26 cellular contexts compared by ENCODE assay signal in genomic region chr2:406876-407275, GRCh38.
A peak's percentile ranks its signal among the peaks of the same experiment; 100 is the strongest.
DNase-seq lines count a peak whose midpoint lies in the region; ATAC-seq, FAIRE-seq and TF ChIP-seq lines count a peak whose summit lies in the region.
"Had no signal": no experiment of that assay in that cellular context is flagged by ENCODE, and none has a peak within 500 bp of the region (broad histone marks: within the 10 kb centered on the region; RNA-seq: fewer than 3 reads in every experiment).

No MANE protein-coding gene starts in this region.

- H3K4ac ChIP-seq in H9 (ENCODE audit: low read depth, low read length): no peak overlapping the region

- H3K27me3 Mint-ChIP-seq in H9 (ENCODE audit: low read depth): peaks cover 7% of the 10 kb centered on the region
- H3K27me3 Mint-ChIP-seq in natural killer cell treated with Interleukin-12 subunit alpha and Interleukin-12 subunit beta and Interleukin-15 and Interleukin-18, amount 100 ng/mL, for 72 hours: peaks cover 2 to 12% of the 10 kb centered on the region in 2 donors
- H3K27me3 Mint-ChIP-seq: B cell had no signal

- H3K9me3 ChIP-seq in H9 (ENCODE audit: control insufficient read depth, low read depth, low read length) (peaks cover 4% of the 10 kb centered on the region), mucosa of descending colon (no peaks in the 10 kb centered on the region)
- H3K9me3 ChIP-seq: MG63 had no signal

- no peak overlapping the region for H2BK20ac ChIP-seq in H9 (ENCODE audit: low read depth, low read length, poor library complexity, severe bottlenecking)

- H3K27me3 ChIP-seq in H9 (ENCODE audit: insufficient read depth, low read length): no peaks in the 10 kb centered on the region
- H3K27me3 ChIP-seq: MG63, Peyer's patch had no signal

- peak; percentile 4 for DNase-seq in H9
- DNase-seq in NCI-H2081 treated with DMSO at 0.1 percent for 48 hours (lab: John Stamatoyannopoulos, UW): peak; percentile 7
- DNase-seq in RPMI8226: peak; percentile 17
- DNase-seq in mucosa of descending colon: no peak
- no peak for DNase-seq in SKM-1 treated with dmso at 0.1 percent for 144 hours (lab: John Stamatoyannopoulos, UW; ENCODE audit: unreplicated experiment)
- DNase-seq in HTR-8/SVneo (ENCODE audit: insufficient read length, low spot score): no peak
- DNase-seq in natural killer cell treated with Interleukin-12 subunit alpha and Interleukin-12 subunit beta and Interleukin-15 and Interleukin-18, amount 100 ng/mL, for 72 hours (ENCODE audit: low spot score): no peak
- DNase-seq: DMS 273 treated with DMSO at 0.1 percent for 48 hours, DND-41, GM23248, H7, KG1, MG63, NCI-H1105 treated with DMSO at 0.1 percent for 48 hours, NCI-H187, NCI-H2107, NCI-H524, Peyer's patch, SIG-M5, SW 1271 had no signal

- no peak overlapping the region for H3K27ac ChIP-seq in H9 (ENCODE audit: insufficient read length, low read depth, low read length)
- H3K27ac ChIP-seq: C4-2B, GM23248, Peyer's patch, SK-N-MC had no signal

- H2BK12ac ChIP-seq in H9 (ENCODE audit: insufficient read length, low read depth, low read length): no peak overlapping the region

- no peak overlapping the region for H3K56ac ChIP-seq in H9 (ENCODE audit: insufficient read length, low read depth, low read length)

- H3T11ph ChIP-seq in H9 (ENCODE audit: low read length): no peak overlapping the region

- peaks cover 7 to 23% of the 10 kb centered on the region in 2 experiments for H3K9me3 Mint-ChIP-seq in H9
- H3K9me3 Mint-ChIP-seq in natural killer cell treated with Interleukin-12 subunit alpha and Interleukin-12 subunit beta and Interleukin-15 and Interleukin-18, amount 100 ng/mL, for 72 hours: peaks cover 15% of the 10 kb centered on the region

- no peaks in the 10 kb centered on the region for H3K36me3 ChIP-seq in mucosa of descending colon (ENCODE audit: low read depth)
- H3K36me3 ChIP-seq: MG63, Peyer's patch had no signal

- no peak overlapping the region for H3K23ac ChIP-seq in H9 (ENCODE audit: insufficient read length, low read depth, low read length)

- no peak overlapping the region for H3K18ac ChIP-seq in H9 (ENCODE audit: insufficient read length, low read depth, low read length)

- H4K91ac ChIP-seq in H9 (ENCODE audit: insufficient read length, low read depth, low read length): no peak overlapping the region

- H2BK5ac ChIP-seq in H9 (ENCODE audit: insufficient read length, low read length): no peak overlapping the region

- no peak overlapping the region for H3K9ac ChIP-seq in H9 (ENCODE audit: extremely low read depth, insufficient read length, low read length)
- H3K9ac ChIP-seq: GM23248 had no signal

- H3K4me3 Mint-ChIP-seq in H9: no peak overlapping the region
- no peak overlapping the region for H3K4me3 Mint-ChIP-seq in natural killer cell treated with Interleukin-12 subunit alpha and Interleukin-12 subunit beta and Interleukin-15 and Interleukin-18, amount 100 ng/mL, for 72 hours
- H3K4me3 Mint-ChIP-seq: B cell; CD8-positive, alpha-beta T cell had no signal

- H3K27ac Mint-ChIP-seq in H9: no peak overlapping the region
- H3K27ac Mint-ChIP-seq in natural killer cell treated with Interleukin-12 subunit alpha and Interleukin-12 subunit beta and Interleukin-15 and Interleukin-18, amount 100 ng/mL, for 72 hours: no peak overlapping the region
- H3K27ac Mint-ChIP-seq: B cell; CD8-positive, alpha-beta T cell had no signal

- WGBS in H9 (ENCODE audit: extremely low coverage, insufficient read length, low lambda C conversion rate): no CpG with 5 or more reads among the region's 4 CpGs

- H3K23me2 ChIP-seq in H9 (ENCODE audit: insufficient read length, low read depth, low read length, poor library complexity, severe bottlenecking): no peaks in the 10 kb centered on the region

- no peaks in the 10 kb centered on the region for H3K79me1 ChIP-seq in H9 (ENCODE audit: insufficient read depth, low read depth, low read length, poor library complexity, severe bottlenecking)

- H3K4me2 ChIP-seq in H9 (ENCODE audit: insufficient read depth, insufficient read length, low read length): no peak overlapping the region

- peaks cover 2 to 5% (median 3%) of the 10 kb centered on the region in 3 experiments; a peak in 4 of 7 replicates for H3K36me3 Mint-ChIP-seq in H9 (ENCODE audit: insufficient read depth in 1 of 3, low read depth in 3 of 3)
- H3K36me3 Mint-ChIP-seq in natural killer cell treated with Interleukin-12 subunit alpha and Interleukin-12 subunit beta and Interleukin-15 and Interleukin-18, amount 100 ng/mL, for 72 hours: peaks cover 10% of the 10 kb centered on the region

- intact Hi-C loops in mucosa of descending colon (cut with DNase I, micrococcal nuclease): no loop called here

- no peak overlapping the region for H2BK120ac ChIP-seq in H9 (ENCODE audit: low read depth, low read length, poor library complexity, severe bottlenecking)

- FAIRE-seq in HTR-8/SVneo (lab: Jason Lieb, UNC): no peak
- FAIRE-seq: GM12892 had no signal

- no peak overlapping the region for H2AFZ ChIP-seq in H9 (ENCODE audit: low read length)
- H2AFZ ChIP-seq: GM23248 had no signal

- TF ChIP-seq CTCF in H9 (conservative IDR thresholded peaks at IDR 0.05): no peak
- TF ChIP-seq CTCF in mucosa of descending colon (IDR thresholded peaks at IDR 0.05): no peak

- H3K4me3 ChIP-seq in mucosa of descending colon: no peak overlapping the region
- H3K4me3 ChIP-seq: GM23248, MG63, Peyer's patch, SK-N-MC had no signal

- peak; percentile 56 for ATAC-seq in mucosa of descending colon
- ATAC-seq in HG03196 (IDR thresholded peaks at IDR 0.05; ENCODE audit: unreplicated experiment): no peak
- no peak for ATAC-seq in natural killer cell treated with Interleukin-12 subunit alpha and Interleukin-12 subunit beta and Interleukin-15 and Interleukin-18, amount 100 ng/mL, for 72 hours
- ATAC-seq: CD8-positive, alpha-beta T cell had no signal

- H4K8ac ChIP-seq in H9 (replicated peaks; ENCODE audit: insufficient read length, low read depth, low read length): no peak overlapping the region

- H3K4me1 Mint-ChIP-seq in H9: peaks cover 3 to 4% of the 10 kb centered on the region in 2 experiments; a peak in 3 of 4 replicates
- peaks cover 0 to 11% of the 10 kb centered on the region in 2 donors for H3K4me1 Mint-ChIP-seq in natural killer cell treated with Interleukin-12 subunit alpha and Interleukin-12 subunit beta and Interleukin-15 and Interleukin-18, amount 100 ng/mL, for 72 hours (ENCODE audit: low read depth in 2 of 2)
- H3K4me1 Mint-ChIP-seq: B cell had no signal

- H3K14ac ChIP-seq in H9 (ENCODE audit: insufficient read depth, low read length): no peak overlapping the region

- H3K4me1 ChIP-seq in H9 (ENCODE audit: insufficient read depth, low read length) (no peaks in the 10 kb centered on the region), mucosa of descending colon (ENCODE audit: low read depth) (no peaks in the 10 kb centered on the region)
- H3K4me1 ChIP-seq: Peyer's patch had no signal

- H2AK5ac ChIP-seq in H9 (ENCODE audit: insufficient read length, low read length): no peak overlapping the region

- H2BK15ac ChIP-seq in H9 (ENCODE audit: low read depth, low read length): no peak overlapping the region

- no peaks in the 10 kb centered on the region for H3K79me2 ChIP-seq in H9 (ENCODE audit: insufficient read depth, low read length)

- no peaks in the 10 kb centered on the region for H4K20me1 ChIP-seq in H9 (ENCODE audit: control insufficient read depth, insufficient read depth, insufficient read length)

- H4K5ac ChIP-seq in H9 (ENCODE audit: insufficient read length, low read depth, low read length): no peak overlapping the region

Comparison
In these comparisons a context has a peak if more than half of its experiments do, and no peak if none do; other contexts are left out.
1. DNase-seq: peak in H9 (single experiment), NCI-H2081 treated with DMSO at 0.1 percent for 48 hours (single experiment) and RPMI8226 (single experiment); none in mucosa of descending colon (0 of 3), SKM-1 treated with dmso at 0.1 percent for 144 hours (single experiment), HTR-8/SVneo (single experiment) and natural killer cell treated with Interleukin-12 subunit alpha and Interleukin-12 subunit beta and Interleukin-15 and Interleukin-18, amount 100 ng/mL, for 72 hours (single experiment).